ENCODE assay signal across 1 cellular context in the genomic region with DNA sequence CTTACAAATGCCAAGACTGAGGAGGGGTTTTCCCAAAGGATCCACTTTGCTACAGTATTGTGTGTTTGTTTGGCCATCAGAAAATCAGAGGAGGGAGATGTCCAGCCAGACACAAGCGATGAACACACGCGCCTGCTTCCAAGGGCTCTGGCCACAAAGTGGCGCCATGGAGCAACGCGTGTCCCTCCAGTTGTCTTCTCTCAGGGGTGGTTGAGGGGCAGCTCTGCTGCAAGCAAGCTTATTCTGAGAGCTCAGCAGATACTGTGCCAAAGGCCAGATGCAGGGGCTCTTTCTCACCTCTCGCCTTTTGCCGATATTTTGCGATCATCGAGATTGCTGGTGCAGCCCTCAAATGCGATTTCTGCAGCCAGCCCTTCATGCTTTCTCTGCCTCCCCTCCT.
TF ChIP-seq lines count a peak whose summit lies in the region.

No MANE protein-coding gene starts in this region.

TF ChIP-seq in WTC11, 78 proteins besides CTCF, POLR2A, EP300 and RAD21 (continued from another document):
- TF ChIP-seq, protein P1, sequence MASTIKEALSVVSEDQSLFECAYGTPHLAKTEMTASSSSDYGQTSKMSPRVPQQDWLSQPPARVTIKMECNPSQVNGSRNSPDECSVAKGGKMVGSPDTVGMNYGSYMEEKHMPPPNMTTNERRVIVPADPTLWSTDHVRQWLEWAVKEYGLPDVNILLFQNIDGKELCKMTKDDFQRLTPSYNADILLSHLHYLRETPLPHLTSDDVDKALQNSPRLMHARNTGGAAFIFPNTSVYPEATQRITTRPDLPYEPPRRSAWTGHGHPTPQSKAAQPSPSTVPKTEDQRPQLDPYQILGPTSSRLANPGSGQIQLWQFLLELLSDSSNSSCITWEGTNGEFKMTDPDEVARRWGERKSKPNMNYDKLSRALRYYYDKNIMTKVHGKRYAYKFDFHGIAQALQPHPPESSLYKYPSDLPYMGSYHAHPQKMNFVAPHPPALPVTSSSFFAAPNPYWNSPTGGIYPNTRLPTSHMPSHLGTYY (CRISPR knock-in tag; IDR thresholded peaks at IDR 0.05) = no peak
- no peak for TF ChIP-seq SOX15 (CRISPR knock-in tag; IDR thresholded peaks at IDR 0.05)
- TF ChIP-seq, protein P2, sequence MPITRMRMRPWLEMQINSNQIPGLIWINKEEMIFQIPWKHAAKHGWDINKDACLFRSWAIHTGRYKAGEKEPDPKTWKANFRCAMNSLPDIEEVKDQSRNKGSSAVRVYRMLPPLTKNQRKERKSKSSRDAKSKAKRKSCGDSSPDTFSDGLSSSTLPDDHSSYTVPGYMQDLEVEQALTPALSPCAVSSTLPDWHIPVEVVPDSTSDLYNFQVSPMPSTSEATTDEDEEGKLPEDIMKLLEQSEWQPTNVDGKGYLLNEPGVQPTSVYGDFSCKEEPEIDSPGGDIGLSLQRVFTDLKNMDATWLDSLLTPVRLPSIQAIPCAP (CRISPR knock-in tag; IDR thresholded peaks at IDR 0.05) = no peak
